In the genomic region with DNA sequence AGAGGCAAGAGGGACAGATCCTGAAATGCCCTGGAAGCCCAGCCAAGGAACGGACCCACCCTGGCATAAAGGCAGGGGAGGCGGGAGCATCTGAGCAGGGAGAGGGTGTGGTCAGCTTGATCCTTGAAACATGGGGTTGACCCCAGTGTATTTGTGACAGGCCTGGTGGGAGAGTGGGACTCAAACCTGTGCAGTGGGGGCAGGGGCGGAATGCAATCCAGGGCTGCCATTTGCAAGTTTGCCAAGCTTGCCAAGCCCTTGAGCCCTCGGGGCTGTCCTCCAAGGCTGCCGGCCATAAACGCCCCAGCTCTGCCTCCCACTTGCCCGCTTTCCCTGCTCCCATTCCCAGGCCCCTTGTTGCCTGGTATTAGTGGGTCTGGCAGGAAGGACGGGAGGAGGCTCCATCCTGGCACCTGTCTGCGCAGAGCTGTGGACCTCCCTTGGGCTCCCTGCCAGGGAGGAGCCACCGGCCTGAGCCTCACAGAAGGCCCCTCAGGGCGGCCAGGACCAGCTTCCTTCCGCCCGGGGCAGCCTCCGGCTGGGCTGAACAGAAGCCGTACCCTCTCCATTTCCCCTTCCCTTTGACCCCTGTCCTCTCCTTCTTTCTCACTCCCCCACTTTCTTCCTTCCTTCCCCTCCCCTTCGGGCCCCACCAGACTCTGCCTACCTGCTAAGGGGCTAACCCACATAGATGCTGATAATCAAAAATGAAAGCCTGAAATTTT, we compare ENCODE assay signal across 1 cellular context.
TF ChIP-seq lines count a peak whose summit lies in the region.

No MANE protein-coding gene starts in this region.

TF ChIP-seq in endothelial cell of umbilical vein, 7 proteins besides CTCF, POLR2A, EP300 and RAD21:
- TF ChIP-seq POLR2AphosphoS5 (IDR thresholded peaks at IDR 0.05; ENCODE audit: insufficient read depth, low read depth, low read length) (peak; percentile 24), JUN (IDR thresholded peaks at IDR 0.05; ENCODE audit: borderline replicate concordance, insufficient read depth, insufficient read length, low read depth) (no peak)
